In the genomic region with DNA sequence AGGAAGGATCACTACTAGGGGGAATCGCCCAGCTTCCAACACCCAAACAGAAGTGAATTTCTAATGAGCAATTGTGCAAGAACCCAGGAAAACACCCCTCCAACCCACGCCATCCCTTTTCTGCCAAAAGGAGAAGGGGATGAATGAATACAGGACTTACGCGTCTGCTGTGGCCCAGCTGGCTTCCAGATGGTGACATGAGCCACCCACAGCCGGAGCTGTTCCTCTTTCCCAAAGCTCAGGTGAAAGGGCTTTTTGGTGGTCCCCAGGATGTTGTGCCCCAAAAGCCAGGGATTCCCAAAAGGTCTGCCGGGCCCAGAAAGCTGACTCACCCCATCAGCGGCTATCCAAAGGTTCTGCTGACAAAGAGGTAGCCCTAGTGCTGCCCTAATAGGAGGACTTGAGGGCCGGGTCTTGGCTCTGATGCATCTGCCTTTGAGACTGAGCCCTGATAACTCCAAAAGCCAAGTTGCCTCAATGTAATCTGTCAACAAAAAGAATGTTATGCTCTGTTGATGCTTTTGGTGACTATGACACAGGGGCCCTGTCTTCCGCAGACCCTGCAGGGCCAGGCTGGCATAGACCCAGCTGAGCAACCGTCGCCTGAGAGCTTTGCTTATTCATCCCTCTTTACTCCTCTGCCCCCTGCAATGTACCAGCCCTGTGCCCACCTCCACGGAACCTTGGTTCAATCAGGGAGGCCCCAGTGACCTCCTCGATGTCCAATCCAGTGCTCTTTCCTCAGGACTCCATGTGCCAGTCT, we compare ENCODE assay signal across 9 cellular contexts. TPM values are rescaled to one million over a fixed set of nuclear protein-coding genes. Genes with fewer than 3 reads are reported as not detected.
DNase-seq lines count a peak whose midpoint lies in the region; ATAC-seq, FAIRE-seq and TF ChIP-seq lines count a peak whose summit lies in the region.
"Had no signal": no experiment of that assay in that cellular context is flagged by ENCODE, and none has a peak within 500 bp of the region (broad histone marks: within the 10 kb centered on the region; RNA-seq: fewer than 3 reads in every experiment).

No MANE protein-coding gene starts in this region.

- TF ChIP-seq CTCF in HL-60 (IDR thresholded peaks at IDR 0.05; ENCODE audit: insufficient read depth, low read length) = no peak
- no peak for TF ChIP-seq CTCF in GM12878 (IDR thresholded peaks at IDR 0.05 in 2 of 3, conservative IDR thresholded peaks at IDR 0.05 in 1 of 3; ENCODE audit: control insufficient read depth in 2 of 3, extremely low read depth in 1 of 3, insufficient read depth in 1 of 3, low read depth in 3 of 3, low read length in 3 of 3)
- TF ChIP-seq CTCF in GM23338 (conservative IDR thresholded peaks at IDR 0.05; ENCODE audit: low read depth in 2 of 2) = no peak

- H3K9ac ChIP-seq in GM12878 (ENCODE audit: control insufficient read depth, insufficient read depth, low read length) = no peak overlapping the region

- no peaks in the 10 kb centered on the region for H3K9me2 ChIP-seq in GM23338 (ENCODE audit: insufficient read depth)

- ATAC-seq in GM12878 = no peak
- no peak for ATAC-seq in GM18517 (IDR thresholded peaks at IDR 0.05; ENCODE audit: unreplicated experiment)
- ATAC-seq in GM23338 = no peak
- no peak for ATAC-seq in GM21717 (IDR thresholded peaks at IDR 0.05; ENCODE audit: unreplicated experiment)

- CTCF ChIA-PET in GM12878 (lab: Yijun Ruan, JAX) = interaction anchor here (1.5 kb wide), 1 partner anchor 37 kb away, joined by 4 read pairs; no protein-coding TSS in a partner anchor

- no peak overlapping the region for H3K4me3 Mint-ChIP-seq in GM23338
- H3K4me3 Mint-ChIP-seq in activated CD4-positive, alpha-beta T cell treated with anti-CD3 and anti-CD28 coated beads, Interleukin-2, amount 10 ng/mL, durations not matched to agents 24 days and 14 days = no peak overlapping the region
- H3K4me3 Mint-ChIP-seq: activated naive CD4-positive, alpha-beta T cell treated with anti-CD3 and anti-CD28 coated beads for 36 hours had no signal

- no peaks in the 10 kb centered on the region for H3K9me3 ChIP-seq in GM12878 (replicated peaks; ENCODE audit: control insufficient read depth, insufficient read depth, low read length)

- WGBS in GM12878 (ENCODE audit: insufficient coverage, insufficient replicate concordance, low lambda C conversion rate, missing lambda C conversion rate) = 64% methylated on average over 13 of the region's 13 CpGs

- in situ Hi-C loops in GM12878 (cut with MboI) = no loop called here

- peaks cover 8% of the 10 kb centered on the region; the same call in 1 of the 2 replicates for H3F3A ChIP-seq in GM23338 (replicated peaks; ENCODE audit: low read depth)

- H3K4me3 ChIP-seq in HL-60 (replicated peaks; ENCODE audit: insufficient read depth, low read length) = no peak overlapping the region
- no peak overlapping the region for H3K4me3 ChIP-seq in GM12878
- H3K4me3 ChIP-seq in GM23338 = no peak overlapping the region

- no peak for TF ChIP-seq POLR2A in GM12878 (IDR thresholded peaks at IDR 0.05; ENCODE audit: low read depth, low read length)

- no peaks in the 10 kb centered on the region for H3K9me3 Mint-ChIP-seq in GM23338
- no peaks in the 10 kb centered on the region for H3K9me3 Mint-ChIP-seq in activated CD4-positive, alpha-beta T cell treated with anti-CD3 and anti-CD28 coated beads, Interleukin-2, amount 10 ng/mL, durations not matched to agents 24 days and 14 days
- H3K9me3 Mint-ChIP-seq: activated naive CD4-positive, alpha-beta T cell treated with anti-CD3 and anti-CD28 coated beads for 36 hours had no signal

- no peak for TF ChIP-seq RAD21 in GM12878 (IDR thresholded peaks at IDR 0.05; ENCODE audit: insufficient read depth, low read depth, low read length)

- intact Hi-C loops in GM12878 (cut with micrococcal nuclease; ENCODE audit: unreplicated experiment) = no loop called here
- intact Hi-C loops in activated CD4-positive, alpha-beta T cell treated with anti-CD3 and anti-CD28 coated beads, Interleukin-2, amount 10 ng/mL, durations not matched to agents 24 days and 14 days (cut with micrococcal nuclease) = no loop called here

- H3K4me2 ChIP-seq in GM12878 (ENCODE audit: control insufficient read depth, insufficient read depth) (no peak overlapping the region), GM23338 (no peak overlapping the region)

- H4K20me1 ChIP-seq in GM12878 (ENCODE audit: control insufficient read depth, insufficient read depth) = no peaks in the 10 kb centered on the region; the same call in 1 of the 2 replicates
- peaks cover 9% of the 10 kb centered on the region for H4K20me1 ChIP-seq in GM23338 (replicated peaks; ENCODE audit: insufficient read depth)

- POLR2A ChIA-PET in GM12878 (lab: Charles Lee) = no interaction called here

- H3K27ac ChIP-seq in HL-60 (replicated peaks) = peak overlapping the region; percentile 66
- H3K27ac ChIP-seq in GM12878 (ENCODE audit: control insufficient read depth, insufficient read depth) = no peak overlapping the region
- H3K27ac ChIP-seq in layer of hippocampus (ENCODE audit: low read depth, low read length) = peak overlapping the region; percentile 99
- no peak overlapping the region for H3K27ac ChIP-seq in GM23338 (ENCODE audit: low read depth)

- H2AFZ ChIP-seq in GM12878 (ENCODE audit: control insufficient read depth, low read depth, low read length) (no peak overlapping the region), GM23338 (no peak overlapping the region)

- no peak for FAIRE-seq in GM12878 (lab: Jason Lieb, UNC)

- TF ChIP-seq EP300 in GM12878 (IDR thresholded peaks at IDR 0.05; ENCODE audit: borderline replicate concordance in 1 of 2, control insufficient read depth in 1 of 2, low read depth in 2 of 2, low read length in 2 of 2) = no peak

- H3K27ac Mint-ChIP-seq in GM23338 = no peak overlapping the region
- H3K27ac Mint-ChIP-seq in activated CD4-positive, alpha-beta T cell treated with anti-CD3 and anti-CD28 coated beads, Interleukin-2, amount 10 ng/mL, durations not matched to agents 24 days and 14 days = no peak overlapping the region
- H3K27ac Mint-ChIP-seq: activated naive CD4-positive, alpha-beta T cell treated with anti-CD3 and anti-CD28 coated beads for 36 hours had no signal

- BruUV-seq in GM12878 (replicated peaks; lab: Mats Ljungman, UMichigan) = no TSS peak

- H3K79me2 ChIP-seq in GM12878 (ENCODE audit: control insufficient read depth, insufficient read depth, low read length) = no peaks in the 10 kb centered on the region
- H3K79me2 ChIP-seq in GM23338 (replicated peaks; ENCODE audit: insufficient read depth) = no peaks in the 10 kb centered on the region

- H3K36me3 ChIP-seq in GM12878 (ENCODE audit: control insufficient read depth in 2 of 2, insufficient read depth in 2 of 2, low read length in 1 of 2) (no peaks in the 10 kb centered on the region), GM23338 (ENCODE audit: insufficient read depth) (no peaks in the 10 kb centered on the region)

- RAD21 ChIA-PET in GM12878 (lab: Charles Lee; ENCODE audit: unreplicated experiment) = no interaction called here

- peaks cover 20% of the 10 kb centered on the region; the same call in 2 of the 3 replicates for H3K36me3 Mint-ChIP-seq in GM23338 (ENCODE audit: low read depth)
- H3K36me3 Mint-ChIP-seq in activated CD4-positive, alpha-beta T cell treated with anti-CD3 and anti-CD28 coated beads, Interleukin-2, amount 10 ng/mL, durations not matched to agents 24 days and 14 days (ENCODE audit: low read depth) = no peaks in the 10 kb centered on the region

- H3K27me3 Mint-ChIP-seq in GM23338 (ENCODE audit: insufficient read depth, low read depth, poor library complexity) = peaks cover 60% of the 10 kb centered on the region
- H3K27me3 Mint-ChIP-seq in activated CD4-positive, alpha-beta T cell treated with anti-CD3 and anti-CD28 coated beads, Interleukin-2, amount 10 ng/mL, durations not matched to agents 24 days and 14 days = peaks cover 2% of the 10 kb centered on the region

- SMC1A ChIA-PET in GM12878 (lab: Charles Lee; ENCODE audit: uncharacterized antibody, unreplicated experiment) = interaction anchor here (1.4 kb wide), 1 partner anchor 69 kb away, joined by 4 read pairs; no protein-coding TSS in a partner anchor

- DNase-seq in HL-60 (ENCODE audit: low read depth in 1 of 2, low spot score in 1 of 2) (peak in 1 of 2 experiments; percentile 77), GM12878 (ENCODE audit: low read depth, low spot score) (no peak), superior temporal gyrus (ENCODE audit: extremely low spot score) (peak; percentile 74), GM23338 (ENCODE audit: low spot score) (no peak)
- no peak for DNase-seq in activated CD4-positive, alpha-beta T cell treated with anti-CD3 and anti-CD28 coated beads, Interleukin-2, amount 10 ng/mL, durations not matched to agents 24 days and 14 days
- DNase-seq: activated naive CD4-positive, alpha-beta T cell treated with anti-CD3 and anti-CD28 coated beads for 36 hours had no signal

- H3K4me1 Mint-ChIP-seq in GM23338 = peaks cover 35% of the 10 kb centered on the region
- peaks cover 32% of the 10 kb centered on the region for H3K4me1 Mint-ChIP-seq in activated CD4-positive, alpha-beta T cell treated with anti-CD3 and anti-CD28 coated beads, Interleukin-2, amount 10 ng/mL, durations not matched to agents 24 days and 14 days

- H3K4me1 ChIP-seq in GM12878 (ENCODE audit: control insufficient read depth, insufficient read depth, low read length) (peaks cover 5% of the 10 kb centered on the region), GM23338 (ENCODE audit: insufficient read depth) (peaks cover 23% of the 10 kb centered on the region)

- no peaks in the 10 kb centered on the region for H3K27me3 ChIP-seq in HL-60 (ENCODE audit: insufficient read depth, poor library complexity, severe bottlenecking)
- no peaks in the 10 kb centered on the region for H3K27me3 ChIP-seq in GM12878 (replicated peaks in 1 of 2; ENCODE audit: control insufficient read depth in 2 of 2, insufficient read depth in 2 of 2, low read length in 1 of 2)
- H3K27me3 ChIP-seq in layer of hippocampus (ENCODE audit: control insufficient read depth, insufficient read depth, low read length) = no peaks in the 10 kb centered on the region
- H3K27me3 ChIP-seq in GM23338 (ENCODE audit: insufficient read depth) = peaks cover 78% of the 10 kb centered on the region

RNA-seq across cellular contexts. Expression of a gene that starts 14.5 kb away (rescaled TPM):
- 13.7 and 17.1 TPM in 2 replicates for total RNA-seq in GM12878 (2013; cell fraction: nucleolus; rRNA removed)
- 6.3 and 8.1 TPM in 2 replicates for total RNA-seq in GM12878 (2014; rRNA removed)
- 5.1 and 5.9 TPM in 2 replicates for total RNA-seq in GM12878 (2014; rRNA removed; fragmentation: Illumina TruSeq; extraction: Trizol)
- 6.5 and 7.7 TPM in 2 replicates for total RNA-seq in GM12878 (2021)
- 4.3 TPM for polyA plus RNA-seq in GM12878 (2011; ENCODE audit: low read depth)
- polyA plus RNA-seq in GM12878 (2011; rRNA removed) = 6.1 and 7.8 TPM in 2 replicates
- 8.4 and 11.9 TPM in 2 replicates for polyA plus RNA-seq in GM12878 (2011; cell fraction: cytosol; rRNA removed)
- polyA plus RNA-seq in GM12878 (2011; cell fraction: nucleus; rRNA removed) = 22.8 and 23.2 TPM in 2 replicates
- 8.2 and 11.0 TPM in 2 replicates for polyA plus RNA-seq in GM12878 (2012)
- 3.9 and 6.5 TPM in 2 replicates for polyA plus RNA-seq in GM12878 (2014; fragmentation: Illumina TruSeq; extraction: Trizol)
- polyA plus RNA-seq in GM12878 (2014; fragmentation: Nextera tagmentation; extraction: Ambion mirVana) = under 1 TPM; 0.66 to 0.84 TPM
- polyA plus RNA-seq in GM12878 (2014; rRNA removed) = 9.2 and 9.8 TPM in 2 replicates
- 1 to 10 TPM; 5.2 to 6.1 TPM for polyA plus RNA-seq in GM12878 (2016; fragmentation: Nextera tagmentation; extraction: Ambion mirVana)
- polyA minus RNA-seq in GM12878 (2011; rRNA and poly(A)+ RNA removed) = 11.2 and 16.5 TPM in 2 replicates
- 4.4 and 4.6 TPM in 2 replicates for polyA minus RNA-seq in GM12878 (2011; cell fraction: cytosol; rRNA and poly(A)+ RNA removed)
- polyA minus RNA-seq in GM12878 (2011; cell fraction: nucleus; rRNA and poly(A)+ RNA removed) = 11.7 and 18.0 TPM in 2 replicates
- 85.7 and 101 TPM in 2 replicates for total RNA-seq in GM23338 (2014; rRNA removed; shearing (Covaris generic))
- polyA plus RNA-seq in GM23338 (2016; fragmentation: Nextera tagmentation; extraction: Ambion mirVana) = 30.2 and 38.3 TPM in 2 replicates
- 1.4 and 1.5 TPM in 2 replicates for total RNA-seq in activated CD4-positive, alpha-beta T cell treated with anti-CD3 and anti-CD28 coated beads, Interleukin-2, amount 10 ng/mL, durations not matched to agents 24 days and 14 days

Comparison
In these comparisons a context has a peak if more than half of its experiments do, and no peak if none do; other contexts are left out.
1. H3K27ac ChIP-seq: peak in HL-60 (single experiment) and layer of hippocampus (single experiment); none in GM12878 (single experiment) and GM23338 (single experiment).